8 cellular contexts compared by ENCODE assay signal in genomic region chr11:10294289-10294953, GRCh38. TPM values are rescaled to one million over a fixed set of nuclear protein-coding genes. Genes with fewer than 3 reads are reported as not detected.
DNase-seq lines count a peak whose midpoint lies in the region; ATAC-seq and TF ChIP-seq lines count a peak whose summit lies in the region.

No MANE protein-coding gene starts in this region.

- no peaks in the 10 kb centered on the region for H3K36me3 Mint-ChIP-seq in immature natural killer cell

- peak in 1 of 3 donors; percentile 26 for TF ChIP-seq CTCF in breast epithelium (IDR thresholded peaks at IDR 0.05)

- H3K36me3 ChIP-seq in breast epithelium: no peaks in the 10 kb centered on the region

- H3K27ac ChIP-seq in breast epithelium: peak overlapping the region; percentile 97 to 99
- H3K27ac ChIP-seq in skin epidermis: peak overlapping the region; percentile 65 to 98 (median 92)

- intact Hi-C loops in breast epithelium (cut with DNase I; ENCODE audit: low total_unique reads): no loop called here

- no peaks in the 10 kb centered on the region for H3K4me1 ChIP-seq in breast epithelium

- DNase-seq in GM03348 (ENCODE audit: low spot score): peak; percentile 71
- DNase-seq in NCI-H1105 (lab: John Stamatoyannopoulos, UW): peak; percentile 32
- DNase-seq in breast epithelium (ENCODE audit: low spot score in 2 of 2): peak in 1 of 2 donors; percentile 29
- no peak for DNase-seq in immature natural killer cell

- ATAC-seq in HG03280 (IDR thresholded peaks at IDR 0.05; ENCODE audit: unreplicated experiment) (no peak), HG02798 (IDR thresholded peaks at IDR 0.05; ENCODE audit: poor library complexity, unreplicated experiment) (no peak), GM18498 (IDR thresholded peaks at IDR 0.05; ENCODE audit: unreplicated experiment) (no peak)

- peaks cover 35 to 42% of the 10 kb centered on the region in 2 donors for H3K4me1 Mint-ChIP-seq in immature natural killer cell

- H3K27me3 ChIP-seq in breast epithelium: no peaks in the 10 kb centered on the region

- H3K4me3 ChIP-seq in breast epithelium: peak overlapping the region; percentile 91 to 97 (median 91)
- peak overlapping the region; percentile 64 to 99 (median 95) for H3K4me3 ChIP-seq in skin epidermis

- peak overlapping the region in 3 of 6 donors; percentile 41 to 83 (median 55) for H3K27ac Mint-ChIP-seq in immature natural killer cell

- no peaks in the 10 kb centered on the region for H3K9me3 Mint-ChIP-seq in immature natural killer cell

- H3K9me3 ChIP-seq in breast epithelium: no peaks in the 10 kb centered on the region

- peaks cover 2 to 29% (median 11%) of the 10 kb centered on the region in 3 donors for H3K27me3 Mint-ChIP-seq in immature natural killer cell (ENCODE audit: low read depth in 3 of 3)

- no peak for TF ChIP-seq POLR2A in breast epithelium (IDR thresholded peaks at IDR 0.05)

- H3K4me3 Mint-ChIP-seq in immature natural killer cell: peak overlapping the region; percentile 83 to 93 (median 86)

RNA-seq across cellular contexts. Expression of gene SBF2, which starts 0.4 kb away (rescaled TPM):
- total RNA-seq in breast epithelium: 10 to 100 TPM; 74.8 to 91.9 (median 88.2) TPM
- 1 to 10 TPM; 3.2 to 6.9 (median 4.7) TPM for polyA plus RNA-seq in immature natural killer cell

RNA-seq across cellular contexts. Expression of gene ADM, which starts 10.5 kb away (rescaled TPM):
- total RNA-seq in breast epithelium: 100 to 1,000 TPM in 2 of 3 donors, 10 to 100 TPM in 1; 77.1 to 279 (median 252) TPM
- 1 to 10 TPM in 1 of 3 donors, under 1 TPM in 2; 0.19 to 2.1 (median 0.20) TPM for polyA plus RNA-seq in immature natural killer cell

Comparison
In these comparisons a context has a peak if more than half of its experiments do, and no peak if none do; other contexts are left out.
1. DNase-seq: peak in GM03348 (single experiment) and NCI-H1105 (single experiment); none in immature natural killer cell (0 of 3).